ENCODE assay signal across 20 cellular contexts in the genomic region with DNA sequence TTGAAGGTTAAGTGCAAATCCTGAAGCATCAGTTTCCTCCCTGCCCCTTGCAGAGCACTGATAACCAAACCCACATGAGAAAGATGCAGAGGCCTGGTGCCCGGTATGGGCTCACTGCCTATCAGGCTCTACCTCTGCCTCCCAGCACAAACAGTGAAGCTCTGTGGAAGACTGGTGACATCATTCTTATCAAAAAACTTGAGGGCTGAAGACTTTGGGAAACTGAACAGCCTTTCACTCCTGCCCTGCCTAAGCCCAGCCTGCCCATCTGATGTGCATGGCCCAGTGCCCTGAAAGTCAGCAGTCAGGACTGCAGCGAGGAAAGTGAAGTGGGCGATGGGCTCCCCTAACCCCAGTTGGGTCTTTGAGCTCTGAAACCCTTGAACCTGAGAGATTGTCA.
"Had no signal": no experiment of that assay in that cellular context is flagged by ENCODE, and none has a peak within 500 bp of the region (broad histone marks: within the 10 kb centered on the region; RNA-seq: fewer than 3 reads in every experiment).

No MANE protein-coding gene starts in this region.

- H3K9me3 ChIP-seq: gastroesophageal sphincter, psoas muscle, stomach, thyroid gland had no signal

- H3K36me3 Mint-ChIP-seq: naive thymus-derived CD4-positive, alpha-beta T cell; stimulated activated naive B cell treated with anti-CD40 and anti-IgM and Interleukin-4, amounts not matched to agents 10 μg/mL and 1 μg/mL and 100 μg/mL, for 72 hours; type B pancreatic cell had no signal

- H3K4me3 ChIP-seq: coronary artery, gastroesophageal sphincter, hepatocyte, lung, psoas muscle, stomach, thyroid gland had no signal

- H3K4me2 ChIP-seq: hepatocyte had no signal

- H3K4me1 Mint-ChIP-seq: naive thymus-derived CD4-positive, alpha-beta T cell had no signal

- H3K4me3 Mint-ChIP-seq: naive thymus-derived CD4-positive, alpha-beta T cell; stimulated activated naive B cell treated with anti-CD40 and anti-IgM and Interleukin-4, amounts not matched to agents 10 μg/mL and 1 μg/mL and 100 μg/mL, for 72 hours; type B pancreatic cell had no signal

- H3K4me1 ChIP-seq: gastroesophageal sphincter, parathyroid adenoma, psoas muscle, thyroid gland had no signal

- DNase-seq: central memory CD4-positive, alpha-beta T cell; effector CD4-positive, alpha-beta T cell; left colon; left ventricle myocardium superior; naive thymus-derived CD4-positive, alpha-beta T cell; nucleus accumbens; psoas muscle; retina; stimulated activated CD4-positive, alpha-beta T cell treated with anti-CD3 and anti-CD28 coated beads, Interleukin-2, amount 100 ng/mL, for 24 hours; stimulated activated CD4-positive, alpha-beta T cell treated with anti-CD3 and anti-CD28 coated beads, Interleukin-4, amount 100 ng/mL, for 4 hours; stimulated activated naive B cell treated with anti-CD40 and anti-IgM and Interleukin-4, amounts not matched to agents 10 μg/mL and 1 μg/mL and 100 μg/mL, for 72 hours; stomach; substantia nigra; thyroid gland had no signal

- ATAC-seq: left colon; left ventricle myocardium superior; naive thymus-derived CD4-positive, alpha-beta T cell; stimulated activated naive B cell treated with anti-CD40 and anti-IgM and Interleukin-4, amounts not matched to agents 10 μg/mL and 1 μg/mL and 100 μg/mL, for 72 hours had no signal

- H3K27me3 Mint-ChIP-seq: stimulated activated naive B cell treated with anti-CD40 and anti-IgM and Interleukin-4, amounts not matched to agents 10 μg/mL and 1 μg/mL and 100 μg/mL, for 72 hours; type B pancreatic cell had no signal

- H2AFZ ChIP-seq: hepatocyte, parathyroid adenoma had no signal

- H3K27me3 ChIP-seq: gastroesophageal sphincter, hepatocyte, stomach, thyroid gland had no signal

- H3K36me3 ChIP-seq: gastroesophageal sphincter, stomach, thyroid gland had no signal

- H3K9ac ChIP-seq: parathyroid adenoma had no signal

- H3K27ac Mint-ChIP-seq: naive thymus-derived CD4-positive, alpha-beta T cell; stimulated activated naive B cell treated with anti-CD40 and anti-IgM and Interleukin-4, amounts not matched to agents 10 μg/mL and 1 μg/mL and 100 μg/mL, for 72 hours; type B pancreatic cell had no signal

- H3K27ac ChIP-seq: coronary artery, gastroesophageal sphincter, hepatocyte, parathyroid adenoma, psoas muscle, stomach, thyroid gland had no signal
